Comparison of ENCODE assay signal across 9 cellular contexts in genomic region chr11:15816270-15816871, GRCh38.
DNase-seq lines count a peak whose midpoint lies in the region; ATAC-seq and TF ChIP-seq lines count a peak whose summit lies in the region.
"Had no signal": no experiment of that assay in that cellular context is flagged by ENCODE, and none has a peak within 500 bp of the region (broad histone marks: within the 10 kb centered on the region; RNA-seq: fewer than 3 reads in every experiment).

No MANE protein-coding gene starts in this region.

- no peaks in the 10 kb centered on the region for H3K27me3 ChIP-seq in aorta (ENCODE audit: control insufficient read depth in 1 of 2, insufficient read depth in 2 of 2, low read length in 1 of 2)

- in situ Hi-C loops in astrocyte of the spinal cord (cut with HindIII; ENCODE audit: low sequenced_read_pairs), result no loop called here

- peak; percentile 30 for DNase-seq in stimulated activated CD4-positive, alpha-beta T cell treated with anti-CD3 and anti-CD28 coated beads, Interleukin-15, amount 100 ng/mL, for 24 hours
- no peak for DNase-seq in stimulated activated CD4-positive, alpha-beta T cell treated with anti-CD3 and anti-CD28 coated beads, Interleukin-4, amount 100 ng/mL, for 1 hour
- DNase-seq in astrocyte of the spinal cord (ENCODE audit: low read depth, low spot score), result peak; percentile 95
- DNase-seq in left colon, result peak; percentile 13 to 50
- DNase-seq in aorta, result peak in 1 of 2 donors; percentile 74
- DNase-seq: NCI-H345 had no signal

- peaks cover 4 to 7% of the 10 kb centered on the region in 2 donors for H3K4me1 ChIP-seq in aorta (ENCODE audit: control insufficient read depth in 1 of 2, insufficient read depth in 2 of 2, low read length in 2 of 2)

- H3K4me3 ChIP-seq in astrocyte of the spinal cord (ENCODE audit: low read depth, low read length) (no peak overlapping the region), aorta (ENCODE audit: low read length in 2 of 2) (no peak overlapping the region)

- WGBS in aorta, 2 donors, result 8 to 9% methylated on average over 2 of the region's 2 CpGs

- TF ChIP-seq CTCF in astrocyte of the spinal cord (IDR thresholded peaks at IDR 0.05; ENCODE audit: low read depth, low read length), result no peak

- H3K9me3 ChIP-seq in aorta (ENCODE audit: control insufficient read depth, low read length), result no peaks in the 10 kb centered on the region

- no peaks in the 10 kb centered on the region for H3K36me3 ChIP-seq in aorta (ENCODE audit: control insufficient read depth in 1 of 2, insufficient read depth in 2 of 2, low read length in 1 of 2)

- H3K27ac ChIP-seq in aorta (ENCODE audit: low read depth in 1 of 2, low read length in 2 of 2), result peak overlapping the region; percentile 90 to 93

- intact Hi-C loops in left colon (cut with DNase I, micrococcal nuclease) (no loop called here), aorta (cut with DNase I) (no loop called here)

- peak; percentile 42 for ATAC-seq in left colon
- peak; percentile 68 for ATAC-seq in aorta (ENCODE audit: low FRiP score)
- no peak for ATAC-seq in GM21737 (IDR thresholded peaks at IDR 0.05; ENCODE audit: unreplicated experiment)
- ATAC-seq in GM19324 (IDR thresholded peaks at IDR 0.05; ENCODE audit: low FRiP score, unreplicated experiment), result no peak
- no peak for ATAC-seq in HG03342 (IDR thresholded peaks at IDR 0.05; ENCODE audit: unreplicated experiment)

Comparison
In these comparisons a context has a peak if more than half of its experiments do, and no peak if none do; other contexts are left out.
1. ATAC-seq: peak in left colon (single experiment) and aorta (single experiment); none in GM21737 (single experiment), GM19324 (single experiment) and HG03342 (single experiment).